ENCODE assay signal across 34 cellular contexts in the genomic region with DNA sequence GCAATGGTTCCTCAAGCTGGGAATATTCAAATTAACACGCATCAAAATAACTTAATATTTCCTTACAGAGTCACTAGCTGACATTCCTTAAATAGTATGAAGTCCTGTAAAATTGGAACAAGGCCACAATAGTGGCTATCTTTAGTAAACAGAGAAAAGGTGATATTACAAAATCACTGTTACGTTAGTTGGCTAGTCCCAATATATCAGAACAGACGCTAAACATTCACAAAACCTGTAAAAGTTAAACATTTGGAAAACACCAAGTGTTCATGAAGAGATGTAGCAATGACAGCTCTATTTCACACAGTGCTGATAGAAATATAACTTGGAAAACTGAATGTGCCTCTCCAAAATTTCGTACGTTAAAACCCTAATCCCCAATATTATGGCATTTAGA.
DNase-seq lines count a peak whose midpoint lies in the region; ATAC-seq, FAIRE-seq and TF ChIP-seq lines count a peak whose summit lies in the region.
"Had no signal": no experiment of that assay in that cellular context is flagged by ENCODE, and none has a peak within 500 bp of the region (broad histone marks: within the 10 kb centered on the region; RNA-seq: fewer than 3 reads in every experiment).

No MANE protein-coding gene starts in this region.

- dilution Hi-C loops in mammary epithelial cell (cut with HindIII; ENCODE audit: low sequenced_read_pairs) = no loop called here

- in situ Hi-C loops in HepG2 (cut with HindIII; ENCODE audit: extremely low pct_ligation_motif_present, low pct_unique_long_range_greater_than_20kb) = no loop called here
- in situ Hi-C loops in mammary epithelial cell (cut with MboI; ENCODE audit: low sequenced_read_pairs in 2 of 2) = no loop called here

- H3K9ac ChIP-seq in liver (ENCODE audit: low read depth in 1 of 2, low read length in 2 of 2) (no peak overlapping the region), HepG2 (ENCODE audit: insufficient read depth, low read depth, low read length) (no peak overlapping the region), mammary epithelial cell (ENCODE audit: insufficient read depth, low read length) (no peak overlapping the region)
- H3K9ac ChIP-seq: BLaER1; BLaER1 treated with 17β-estradiol and CSF1 and Interleukin-3, amounts not matched to agents 10 nM and 100 nM had no signal

- H3K4me1 ChIP-seq in liver (ENCODE audit: control insufficient read depth in 4 of 4, insufficient read depth in 4 of 4, low read length in 3 of 4) = no peaks in the 10 kb centered on the region
- H3K4me1 ChIP-seq in HepG2 (ENCODE audit: insufficient read depth, low read length) = no peaks in the 10 kb centered on the region
- H3K4me1 ChIP-seq in right lobe of liver = no peaks in the 10 kb centered on the region
- H3K4me1 ChIP-seq in mammary epithelial cell (ENCODE audit: insufficient read depth, low read length) = no peaks in the 10 kb centered on the region
- H3K4me1 ChIP-seq: A549; BE2C; BLaER1; BLaER1 treated with 17β-estradiol and CSF1 and Interleukin-3, amounts not matched to agents 10 nM and 100 nM; Caco-2 had no signal

- 34% methylated on average over 5 of the region's 5 CpGs for whole genome bisulfite sequencing in liver
- WGBS in HepG2 (ENCODE audit: low lambda C conversion rate) = 27% methylated on average over 5 of the region's 5 CpGs
- 28% methylated on average over 5 of the region's 5 CpGs for WGBS in right lobe of liver (ENCODE audit: insufficient coverage, low coverage, low lambda C conversion rate, missing lambda C conversion rate)
- 83% methylated on average over 5 of the region's 5 CpGs for WGBS in mammary epithelial cell (ENCODE audit: low coverage, missing lambda C conversion rate)

- no peaks in the 10 kb centered on the region for H4K20me1 ChIP-seq in HepG2 (ENCODE audit: insufficient read depth, low read length)
- H4K20me1 ChIP-seq in mammary epithelial cell (ENCODE audit: insufficient read depth, low read length) = no peaks in the 10 kb centered on the region
- H4K20me1 ChIP-seq: BLaER1; BLaER1 treated with 17β-estradiol and CSF1 and Interleukin-3, amounts not matched to agents 10 nM and 100 nM had no signal

- intact Hi-C loops in HepG2 (cut with micrococcal nuclease; ENCODE audit: unreplicated experiment) (no loop called here), right lobe of liver (cut with DNase I) (no loop called here), mammary epithelial cell (cut with micrococcal nuclease) (no loop called here)

- H3K36me3 ChIP-seq in liver (ENCODE audit: control insufficient read depth in 4 of 4, insufficient read depth in 3 of 4, low read depth in 1 of 4, low read length in 3 of 4) (no peaks in the 10 kb centered on the region), HepG2 (replicated peaks in 1 of 2; ENCODE audit: control insufficient read depth in 1 of 2, insufficient read depth in 2 of 2, low read length in 2 of 2) (no peaks in the 10 kb centered on the region), right lobe of liver (no peaks in the 10 kb centered on the region), mammary epithelial cell (ENCODE audit: insufficient read depth, low read length) (no peaks in the 10 kb centered on the region)
- H3K36me3 ChIP-seq: BE2C; BLaER1; BLaER1 treated with 17β-estradiol and CSF1 and Interleukin-3, amounts not matched to agents 10 nM and 100 nM had no signal

- TF ChIP-seq RAD21 in liver (IDR thresholded peaks at IDR 0.05) = no peak
- TF ChIP-seq RAD21 in HepG2 (CRISPR knock-in tag; IDR thresholded peaks at IDR 0.05) = no peak

- no peak overlapping the region for H2AFZ ChIP-seq in HepG2 (ENCODE audit: low read length)
- no peak overlapping the region for H2AFZ ChIP-seq in mammary epithelial cell (ENCODE audit: low read depth, low read length)

- no peak for TF ChIP-seq EP300 in HepG2 (IDR thresholded peaks at IDR 0.05; ENCODE audit: low read depth in 2 of 2, low read length in 2 of 2)
- no peak for TF ChIP-seq EP300 in HepG2 (CRISPR knock-in tag; IDR thresholded peaks at IDR 0.05; ENCODE audit: borderline replicate concordance)

- TF ChIP-seq CTCF in liver (IDR thresholded peaks at IDR 0.05; ENCODE audit: low read depth, low read length, missing input control) (no peak), HepG2 (CRISPR knock-in tag; IDR thresholded peaks at IDR 0.05) (no peak), right lobe of liver (IDR thresholded peaks at IDR 0.05) (no peak), mammary epithelial cell (conservative IDR thresholded peaks at IDR 0.05 in 1 of 2, IDR thresholded peaks at IDR 0.05 in 1 of 2; ENCODE audit: extremely low read depth in 1 of 2, insufficient read depth in 1 of 2, low read depth in 1 of 2, low read length in 2 of 2) (no peak)

- no peak for ATAC-seq in HepG2
- ATAC-seq in left lobe of liver = peak; percentile 79
- ATAC-seq in right lobe of liver = peak; percentile 75 to 90 (median 88)
- ATAC-seq in GM19351 (IDR thresholded peaks at IDR 0.05; ENCODE audit: unreplicated experiment) = no peak
- ATAC-seq: A549; CD8-positive, alpha-beta T cell had no signal

- DNase-seq in HepG2 (ENCODE audit: low spot score) (no peak), left lobe of liver (ENCODE audit: low spot score) (no peak), right lobe of liver (no peak), mammary epithelial cell (no peak), ecto neural progenitor cell (ENCODE audit: low spot score) (no peak)
- DNase-seq: 8988T; ACHN; AML-193; BE2C; C1 segment of cervical spinal cord; Caco-2; Calu3; CD4-positive, alpha-beta memory T cell; CD4-positive, alpha-beta T cell; CD4-positive, CD25-positive, alpha-beta regulatory T cell; CD8-positive, alpha-beta memory T cell; CD8-positive, alpha-beta T cell; COR-L47; DMS 273 treated with DMSO at 0.1 percent for 48 hours; DMS153; DMS53; DMS79; DMS79 treated with DMSO at 0.1 percent for 48 hours; DND-41; EL had no signal

- H3K4me3 ChIP-seq in liver (ENCODE audit: low read depth in 1 of 3, low read length in 3 of 3) = no peak overlapping the region
- H3K4me3 ChIP-seq in HepG2 (replicated peaks in 1 of 3; ENCODE audit: insufficient read depth in 1 of 3, low read depth in 2 of 3, low read length in 3 of 3) = no peak overlapping the region
- H3K4me3 ChIP-seq in right lobe of liver = no peak overlapping the region
- no peak overlapping the region for H3K4me3 ChIP-seq in mammary epithelial cell (replicated peaks in 1 of 3; ENCODE audit: insufficient read depth in 1 of 3, low read depth in 2 of 3, low read length in 3 of 3)
- H3K4me3 ChIP-seq: A549; BLaER1; BLaER1 treated with 17β-estradiol and CSF1 and Interleukin-3, amounts not matched to agents 10 nM and 100 nM had no signal

- H3K79me2 ChIP-seq in HepG2 (ENCODE audit: insufficient read depth, low read length) = no peaks in the 10 kb centered on the region
- H3K79me2 ChIP-seq in mammary epithelial cell (ENCODE audit: insufficient read depth, low read length) = no peaks in the 10 kb centered on the region

- H3K4me2 ChIP-seq in HepG2 (ENCODE audit: low read depth, low read length) (no peak overlapping the region), mammary epithelial cell (ENCODE audit: insufficient read depth, low read depth, low read length) (no peak overlapping the region)
- H3K4me2 ChIP-seq: A549; BLaER1; BLaER1 treated with 17β-estradiol and CSF1 and Interleukin-3, amounts not matched to agents 10 nM and 100 nM had no signal

- POLR2A ChIA-PET in HepG2 (lab: Yijun Ruan, JAX) = no interaction called here

- BruUV-seq in HepG2 (replicated peaks; lab: Mats Ljungman, UMichigan) = no TSS peak
- BruUV-seq in mammary epithelial cell (replicated peaks; lab: Mats Ljungman, UMichigan) = no TSS peak

- TF ChIP-seq POLR2A in HepG2 (IDR thresholded peaks at IDR 0.05; ENCODE audit: insufficient read depth in 1 of 2, low read depth in 2 of 2, low read length in 2 of 2) (no peak), right lobe of liver (IDR thresholded peaks at IDR 0.05) (no peak)

- CTCF ChIA-PET in HepG2 (lab: Yijun Ruan, JAX; ENCODE audit: low intra/inter-chr PET ratio, low total read pairs) = no interaction called here
- CTCF ChIA-PET in mammary epithelial cell (lab: Charles Lee; ENCODE audit: low non-redundant PET) = no interaction called here

- H3K9me3 ChIP-seq in liver (ENCODE audit: control insufficient read depth in 4 of 4, low read length in 3 of 4) = no peaks in the 10 kb centered on the region
- no peaks in the 10 kb centered on the region for H3K9me3 ChIP-seq in HepG2 (ENCODE audit: low read length)
- no peaks in the 10 kb centered on the region for H3K9me3 ChIP-seq in right lobe of liver
- no peaks in the 10 kb centered on the region for H3K9me3 ChIP-seq in mammary epithelial cell (replicated peaks; ENCODE audit: insufficient read depth, low read length)
- H3K9me3 ChIP-seq: A549; BE2C; BLaER1; BLaER1 treated with 17β-estradiol and CSF1 and Interleukin-3, amounts not matched to agents 10 nM and 100 nM; Caco-2 had no signal

- H3K27ac ChIP-seq in liver (ENCODE audit: low read depth in 1 of 2, low read length in 2 of 2) (peak overlapping the region; percentile 28 to 37), HepG2 (ENCODE audit: extremely low read length, insufficient read depth, low read length) (no peak overlapping the region), right lobe of liver (peak overlapping the region in 2 of 3 donors; percentile 24 to 28), mammary epithelial cell (ENCODE audit: insufficient read depth, low read depth, low read length) (no peak overlapping the region)
- H3K27ac ChIP-seq: 22Rv1; A549; BLaER1; BLaER1 treated with 17β-estradiol and CSF1 and Interleukin-3, amounts not matched to agents 10 nM and 100 nM; C4-2B had no signal

- FAIRE-seq in HepG2 (lab: Jason Lieb, UNC) (no peak), colon (lab: Jason Lieb, UNC) (peak; percentile 87)
- FAIRE-seq: A549, D721Med had no signal

- H3K27me3 ChIP-seq in liver (ENCODE audit: control insufficient read depth in 4 of 4, insufficient read depth in 4 of 4, low read length in 3 of 4) (no peaks in the 10 kb centered on the region), HepG2 (ENCODE audit: control insufficient read depth in 1 of 2, insufficient read depth in 2 of 2, low read length in 2 of 2) (no peaks in the 10 kb centered on the region), right lobe of liver (no peaks in the 10 kb centered on the region), mammary epithelial cell (ENCODE audit: insufficient read depth, low read length) (peaks cover 10% of the 10 kb centered on the region)
- H3K27me3 ChIP-seq: BE2C had no signal

TF ChIP-seq in liver, 16 proteins besides CTCF, POLR2A, EP300 and RAD21 (continues in another document):
- TF ChIP-seq, protein P1, sequence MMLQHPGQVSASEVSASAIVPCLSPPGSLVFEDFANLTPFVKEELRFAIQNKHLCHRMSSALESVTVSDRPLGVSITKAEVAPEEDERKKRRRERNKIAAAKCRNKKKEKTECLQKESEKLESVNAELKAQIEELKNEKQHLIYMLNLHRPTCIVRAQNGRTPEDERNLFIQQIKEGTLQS (IDR thresholded peaks at IDR 0.05) = no peak
- peak; percentile 29 for TF ChIP-seq SP1 (IDR thresholded peaks at IDR 0.05)

TF ChIP-seq in HepG2, 621 proteins besides CTCF, POLR2A, EP300 and RAD21:
- TF ChIP-seq ZNF572 (CRISPR knock-in tag; IDR thresholded peaks at IDR 0.05) = no peak
- TF ChIP-seq HDAC1 (CRISPR knock-in tag; IDR thresholded peaks at IDR 0.05) = no peak

Comparison
In these comparisons a context has a peak if more than half of its experiments do, and no peak if none do; other contexts are left out.
1. H3K27ac ChIP-seq: peak in liver (2 of 2) and right lobe of liver (2 of 3); none in HepG2 (single experiment) and mammary epithelial cell (single experiment).
2. ATAC-seq: peak in left lobe of liver (single experiment) and right lobe of liver (4 of 4); none in HepG2 (single experiment) and GM19351 (single experiment).